In the genomic region with DNA sequence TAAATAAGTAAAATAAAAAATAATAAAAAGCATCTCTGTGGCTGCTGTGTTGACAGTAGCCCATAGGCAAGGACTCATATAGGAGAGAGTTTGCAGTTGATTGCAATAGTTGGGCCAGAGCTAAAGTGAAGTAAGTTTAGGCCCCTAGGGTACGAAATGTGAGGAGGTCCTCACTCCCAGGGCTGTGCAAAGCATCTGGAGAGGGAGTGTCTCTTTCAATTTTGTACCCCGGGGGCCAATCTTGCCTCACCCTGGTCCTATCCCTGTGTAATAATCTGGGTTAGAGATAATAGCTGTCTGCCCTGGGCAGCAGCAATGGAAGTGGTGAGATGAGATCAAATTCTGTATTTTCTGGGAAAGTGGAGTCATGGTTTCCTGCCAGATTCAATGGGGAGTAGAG, we compare ENCODE assay signal across 25 cellular contexts.
A peak's percentile ranks its signal among the peaks of the same experiment; 100 is the strongest.
DNase-seq lines count a peak whose midpoint lies in the region; ATAC-seq and TF ChIP-seq lines count a peak whose summit lies in the region.
"Had no signal": no experiment of that assay in that cellular context is flagged by ENCODE, and none has a peak within 500 bp of the region (broad histone marks: within the 10 kb centered on the region; RNA-seq: fewer than 3 reads in every experiment).

No MANE protein-coding gene starts in this region.

- POLR2A ChIA-PET in activated CD4-positive, alpha-beta T cell treated with anti-CD3 and anti-CD28 coated beads for 36 hours (lab: Charles Lee): no interaction called here

- no peak overlapping the region for H2BK120ac ChIP-seq in trophoblast cell (ENCODE audit: insufficient read depth, low read length, poor library complexity)

- no peak overlapping the region for H3K9ac ChIP-seq in trophoblast cell (ENCODE audit: low read length)
- H3K9ac ChIP-seq: BLaER1 had no signal

- H3K27me3 Mint-ChIP-seq in T-helper 2 cell treated with Interferon-gamma antibody and Interleukin-4, amounts not matched to agents 5 μg/mL and 100 μg/mL, for 36 hours (ENCODE audit: low read depth): no peaks in the 10 kb centered on the region
- no peaks in the 10 kb centered on the region for H3K27me3 Mint-ChIP-seq in T-helper 17 cell
- no peaks in the 10 kb centered on the region for H3K27me3 Mint-ChIP-seq in activated CD4-positive, alpha-beta T cell treated with anti-CD3 and anti-CD28 coated beads for 36 hours
- H3K27me3 Mint-ChIP-seq: B cell; CD4-positive, alpha-beta memory T cell had no signal

- H3K4me3 Mint-ChIP-seq in T-helper 2 cell treated with Interferon-gamma antibody and Interleukin-4, amounts not matched to agents 5 μg/mL and 100 μg/mL, for 36 hours: no peak overlapping the region
- H3K4me3 Mint-ChIP-seq in T-helper 17 cell: no peak overlapping the region
- H3K4me3 Mint-ChIP-seq in activated CD4-positive, alpha-beta T cell treated with anti-CD3 and anti-CD28 coated beads for 36 hours: no peak overlapping the region
- H3K4me3 Mint-ChIP-seq: B cell; CD14-positive monocyte; CD4-positive, alpha-beta memory T cell; CD8-positive, alpha-beta memory T cell had no signal

- peaks cover 17% of the 10 kb centered on the region for H3K36me3 Mint-ChIP-seq in T-helper 2 cell treated with Interferon-gamma antibody and Interleukin-4, amounts not matched to agents 5 μg/mL and 100 μg/mL, for 36 hours (ENCODE audit: low read depth)
- peaks cover 7% of the 10 kb centered on the region for H3K36me3 Mint-ChIP-seq in T-helper 17 cell (ENCODE audit: low read depth)
- H3K36me3 Mint-ChIP-seq in activated CD4-positive, alpha-beta T cell treated with anti-CD3 and anti-CD28 coated beads for 36 hours (ENCODE audit: low read depth): no peaks in the 10 kb centered on the region
- H3K36me3 Mint-ChIP-seq: CD14-positive monocyte; CD4-positive, alpha-beta memory T cell; CD4-positive, CD25-positive, alpha-beta regulatory T cell; CD8-positive, alpha-beta memory T cell had no signal

- H3K27ac Mint-ChIP-seq in T-helper 2 cell treated with Interferon-gamma antibody and Interleukin-4, amounts not matched to agents 5 μg/mL and 100 μg/mL, for 36 hours: peak overlapping the region; percentile 3
- peak overlapping the region; percentile 79 for H3K27ac Mint-ChIP-seq in T-helper 17 cell
- H3K27ac Mint-ChIP-seq in activated CD4-positive, alpha-beta T cell treated with anti-CD3 and anti-CD28 coated beads for 36 hours: no peak overlapping the region
- H3K27ac Mint-ChIP-seq: B cell, CD14-positive monocyte had no signal

- H2BK5ac ChIP-seq in trophoblast cell (ENCODE audit: low read depth, low read length, poor library complexity): no peak overlapping the region

- H4K8ac ChIP-seq in trophoblast cell (ENCODE audit: low read depth, low read length): no peak overlapping the region

- H4K91ac ChIP-seq in trophoblast cell (ENCODE audit: low read depth, low read length): peak overlapping the region; percentile 51

- no CpG with 5 or more reads among the region's 2 CpGs for WGBS in trophoblast cell (ENCODE audit: extremely low coverage, insufficient coverage, insufficient read length)

- no peak for DNase-seq in T-helper 2 cell treated with Interferon-gamma antibody and Interleukin-4, amounts not matched to agents 5 μg/mL and 100 μg/mL, for 36 hours (ENCODE audit: low spot score)
- DNase-seq in T-helper 2 cell: no peak
- DNase-seq in T-helper 17 cell: no peak
- peak in 1 of 2 donors; percentile 54 for DNase-seq in trophoblast cell
- DNase-seq in uterus: no peak
- no peak for DNase-seq in activated CD4-positive, alpha-beta T cell treated with anti-CD3 and anti-CD28 coated beads for 36 hours
- DNase-seq: AML-193; C1 segment of cervical spinal cord; CD4-positive, alpha-beta memory T cell; CD4-positive, CD25-positive, alpha-beta regulatory T cell; CD8-positive, alpha-beta memory T cell; COR-L47; DMS 273 treated with DMSO at 0.1 percent for 48 hours; DMS153; DMS53; DMS79; DND-41; EL; GDM1 had no signal

- H4K12ac ChIP-seq in trophoblast cell (ENCODE audit: low read depth, low read length): no peak overlapping the region

- H3K79me1 ChIP-seq in trophoblast cell (ENCODE audit: low read length): peaks cover 19% of the 10 kb centered on the region

- no peak overlapping the region for H3K18ac ChIP-seq in trophoblast cell (ENCODE audit: low read length)

- H3K23ac ChIP-seq in trophoblast cell (ENCODE audit: low read length): no peak overlapping the region

- no peak for TF ChIP-seq POLR2A in uterus (IDR thresholded peaks at IDR 0.05)

- H3K4me2 ChIP-seq in trophoblast cell (ENCODE audit: low read length): no peak overlapping the region
- H3K4me2 ChIP-seq: A549, BLaER1 had no signal

- intact Hi-C loops in uterus (cut with DNase I; ENCODE audit: low total_unique reads): no loop called here
- intact Hi-C loops in activated CD4-positive, alpha-beta T cell treated with anti-CD3 and anti-CD28 coated beads for 36 hours (cut with DNase I, micrococcal nuclease): no loop called here

- H2BK12ac ChIP-seq in trophoblast cell (ENCODE audit: low read length): no peak overlapping the region

- no peaks in the 10 kb centered on the region for H3K9me3 ChIP-seq in T-helper 17 cell (ENCODE audit: control insufficient read depth, low read length, poor library complexity, severe bottlenecking)
- peaks cover 2% of the 10 kb centered on the region for H3K9me3 ChIP-seq in trophoblast cell (ENCODE audit: insufficient read depth, low read depth, low read length)
- H3K9me3 ChIP-seq in uterus: no peaks in the 10 kb centered on the region
- H3K9me3 ChIP-seq: A549, BLaER1 had no signal

- H3K36me3 ChIP-seq in trophoblast cell (ENCODE audit: control insufficient read depth in 1 of 2, insufficient read depth in 2 of 2, low read length in 2 of 2) (no peaks in the 10 kb centered on the region), uterus (no peaks in the 10 kb centered on the region)
- H3K36me3 ChIP-seq: BLaER1 had no signal

- no peak overlapping the region for H3K4ac ChIP-seq in trophoblast cell (ENCODE audit: low read depth, low read length)

- no peak for ATAC-seq in T-helper 17 cell
- no peak for ATAC-seq in activated CD4-positive, alpha-beta T cell treated with anti-CD3 and anti-CD28 coated beads for 36 hours
- ATAC-seq: A549, GM12878 had no signal

- H3K9me3 Mint-ChIP-seq in T-helper 2 cell treated with Interferon-gamma antibody and Interleukin-4, amounts not matched to agents 5 μg/mL and 100 μg/mL, for 36 hours: no peaks in the 10 kb centered on the region
- no peaks in the 10 kb centered on the region for H3K9me3 Mint-ChIP-seq in activated CD4-positive, alpha-beta T cell treated with anti-CD3 and anti-CD28 coated beads for 36 hours (ENCODE audit: low read depth)
- H3K9me3 Mint-ChIP-seq: CD8-positive, alpha-beta memory T cell had no signal

- CTCF ChIA-PET in activated CD4-positive, alpha-beta T cell treated with anti-CD3 and anti-CD28 coated beads for 36 hours (lab: Charles Lee): interaction anchor here (0.6 to 1.1 kb wide), 2 partner anchors 10 to 12 kb away, joined by 3 to 4 read pairs; no protein-coding TSS in a partner anchor

- no peak overlapping the region for H3K4me3 ChIP-seq in trophoblast cell (ENCODE audit: low read depth, low read length)
- no peak overlapping the region for H3K4me3 ChIP-seq in uterus
- H3K4me3 ChIP-seq: A549, BLaER1, GM12878 had no signal

- H3K4me1 Mint-ChIP-seq in T-helper 2 cell treated with Interferon-gamma antibody and Interleukin-4, amounts not matched to agents 5 μg/mL and 100 μg/mL, for 36 hours (ENCODE audit: low read depth): peaks cover 57% of the 10 kb centered on the region
- H3K4me1 Mint-ChIP-seq in T-helper 17 cell: peaks cover 30% of the 10 kb centered on the region
- H3K4me1 Mint-ChIP-seq in activated CD4-positive, alpha-beta T cell treated with anti-CD3 and anti-CD28 coated beads for 36 hours: peaks cover 28% of the 10 kb centered on the region
- H3K4me1 Mint-ChIP-seq: B cell, CD14-positive monocyte had no signal

- no peaks in the 10 kb centered on the region for H3K79me2 ChIP-seq in trophoblast cell (ENCODE audit: control insufficient read depth, insufficient read depth, low read length, poor library complexity)

- H3K14ac ChIP-seq in trophoblast cell (ENCODE audit: low read length): no peak overlapping the region

- no peak overlapping the region for H3K27ac ChIP-seq in trophoblast cell (ENCODE audit: low read depth, low read length)
- no peak overlapping the region for H3K27ac ChIP-seq in uterus
- H3K27ac ChIP-seq: 22Rv1, A549, BLaER1 had no signal

- no peak overlapping the region for H2AK5ac ChIP-seq in trophoblast cell (ENCODE audit: low read length)

- TF ChIP-seq CTCF in uterus (IDR thresholded peaks at IDR 0.05): no peak

- H3K4me1 ChIP-seq in trophoblast cell (ENCODE audit: control insufficient read depth in 1 of 2, insufficient read depth in 2 of 2, low read length in 2 of 2) (peaks cover 13 to 21% of the 10 kb centered on the region in 2 experiments), uterus (no peaks in the 10 kb centered on the region)

- H3K27me3 ChIP-seq in trophoblast cell (ENCODE audit: insufficient read depth, low read length): no peaks in the 10 kb centered on the region
- H3K27me3 ChIP-seq in uterus: no peaks in the 10 kb centered on the region
- H3K27me3 ChIP-seq: BLaER1 had no signal

- no peak overlapping the region for H2AFZ ChIP-seq in trophoblast cell (ENCODE audit: insufficient read depth, low read length, poor library complexity)
